ENCODE assay signal across 8 cellular contexts in genomic region chr12:22046968-22047390, GRCh38. TPM values are rescaled to one million over a fixed set of nuclear protein-coding genes. Genes with fewer than 3 reads are reported as not detected.
DNase-seq lines count a peak whose midpoint lies in the region; ATAC-seq and TF ChIP-seq lines count a peak whose summit lies in the region.

No MANE protein-coding gene starts in this region.

- H3K36me3 Mint-ChIP-seq in CD4-positive, alpha-beta memory T cell, result peaks cover 5 to 6% of the 10 kb centered on the region in 2 donors
- peaks cover 2% of the 10 kb centered on the region for H3K36me3 Mint-ChIP-seq in IgD-negative memory B cell
- H3K36me3 Mint-ChIP-seq in chondrocyte (ENCODE audit: low read depth), result no peaks in the 10 kb centered on the region
- peaks cover 0 to 17% (median 0%) of the 10 kb centered on the region in 5 donors for H3K36me3 Mint-ChIP-seq in naive thymus-derived CD4-positive, alpha-beta T cell

- H3K9me3 ChIP-seq in CD4-positive, alpha-beta memory T cell (ENCODE audit: control insufficient read depth in 1 of 2, low read length in 2 of 2), result no peaks in the 10 kb centered on the region
- H3K9me3 ChIP-seq in naive thymus-derived CD4-positive, alpha-beta T cell (ENCODE audit: control insufficient read depth in 2 of 3, low read length in 3 of 3), result no peaks in the 10 kb centered on the region

- H3K9me3 Mint-ChIP-seq in CD4-positive, alpha-beta memory T cell, result no peaks in the 10 kb centered on the region
- H3K9me3 Mint-ChIP-seq in IgD-negative memory B cell (no peaks in the 10 kb centered on the region), chondrocyte (ENCODE audit: low read depth) (no peaks in the 10 kb centered on the region)
- peaks cover 0 to 1% (median 0%) of the 10 kb centered on the region in 11 donors for H3K9me3 Mint-ChIP-seq in naive thymus-derived CD4-positive, alpha-beta T cell

- no peak for TF ChIP-seq CTCF in chondrocyte (IDR thresholded peaks at IDR 0.05)

- H3K4me3 ChIP-seq in CD4-positive, alpha-beta memory T cell (ENCODE audit: low read length in 2 of 2), result peak overlapping the region; percentile 87 to 91
- H3K4me3 ChIP-seq in naive thymus-derived CD4-positive, alpha-beta T cell (ENCODE audit: low read length), result peak overlapping the region; percentile 82

- CTCF ChIA-PET in CD4-positive, alpha-beta memory T cell (lab: Charles Lee; ENCODE audit: partially characterized antibody), result interaction anchor here (0.8 to 2.5 kb wide), 6 partner anchors 10 to 482 kb away, joined by 3 to 7 read pairs (median 3); no protein-coding TSS in a partner anchor
- CTCF ChIA-PET in naive thymus-derived CD4-positive, alpha-beta T cell (lab: Charles Lee), result interaction anchor here (0.6 to 1.5 kb wide), 3 partner anchors 36 to 349 kb away, joined by 3 to 5 read pairs (median 3); no protein-coding TSS in a partner anchor

- DNase-seq in CD4-positive, alpha-beta memory T cell, result no peak
- DNase-seq in chondrocyte (ENCODE audit: low spot score) (no peak), NCI-H2107 (lab: John Stamatoyannopoulos, UW) (no peak), NCI-H2081 treated with DMSO at 0.1 percent for 48 hours (lab: John Stamatoyannopoulos, UW) (no peak)
- DNase-seq in naive thymus-derived CD4-positive, alpha-beta T cell, result no peak
- no peak for DNase-seq in stimulated activated CD4-positive, alpha-beta T cell treated with anti-CD3 and anti-CD28 coated beads, Interleukin-2, amount 100 ng/mL, for 24 hours
- no peak for DNase-seq in activated CD4-positive, CD25-positive, alpha-beta regulatory T cell treated with anti-CD3 and anti-CD28 coated beads, Interleukin-2, amount 50 U/mL, for 72 hours

- peaks cover 35 to 54% (median 42%) of the 10 kb centered on the region in 4 donors for H3K4me1 Mint-ChIP-seq in CD4-positive, alpha-beta memory T cell
- H3K4me1 Mint-ChIP-seq in IgD-negative memory B cell, result peaks cover 6 to 32% (median 22%) of the 10 kb centered on the region in 3 donors
- peaks cover 22% of the 10 kb centered on the region for H3K4me1 Mint-ChIP-seq in chondrocyte (ENCODE audit: low read depth)
- peaks cover 28 to 65% (median 51%) of the 10 kb centered on the region in 7 donors for H3K4me1 Mint-ChIP-seq in naive thymus-derived CD4-positive, alpha-beta T cell

- no peaks in the 10 kb centered on the region for H3K27me3 ChIP-seq in CD4-positive, alpha-beta memory T cell (ENCODE audit: insufficient read depth, low read length)
- no peaks in the 10 kb centered on the region for H3K27me3 ChIP-seq in naive thymus-derived CD4-positive, alpha-beta T cell (ENCODE audit: control insufficient read depth in 2 of 2, insufficient read depth in 2 of 2, low read length in 2 of 2)

- intact Hi-C loops in CD4-positive, alpha-beta memory T cell (cut with micrococcal nuclease), result loop anchor here (1.0 to 5.0 kb wide), 4 partner anchors 288 to 580 kb away; partner anchors contain the start of genes C2CD5, ETNK1, GOLT1B and RECQL
- intact Hi-C loops in naive thymus-derived CD4-positive, alpha-beta T cell (cut with micrococcal nuclease), result loop anchor here (1.0 to 5.0 kb wide), 11 partner anchors 115 to 610 kb away; partner anchors contain the start of genes C2CD5 (in 2 of the 2), ETNK1 (in 2 of the 2), GOLT1B (in 2 of the 2) and LDHB (in 2 of the 2)

- ATAC-seq in naive thymus-derived CD4-positive, alpha-beta T cell, result no peak

- H3K36me3 ChIP-seq in CD4-positive, alpha-beta memory T cell (ENCODE audit: insufficient read depth, low read length), result no peaks in the 10 kb centered on the region
- peaks cover 0 to 6% (median 0%) of the 10 kb centered on the region in 3 experiments for H3K36me3 ChIP-seq in naive thymus-derived CD4-positive, alpha-beta T cell (ENCODE audit: control insufficient read depth in 2 of 3, insufficient read depth in 3 of 3, low read length in 3 of 3)

- peak overlapping the region; percentile 75 for H3K27ac ChIP-seq in CD4-positive, alpha-beta memory T cell (ENCODE audit: low read depth, low read length)
- H3K27ac ChIP-seq in naive thymus-derived CD4-positive, alpha-beta T cell (ENCODE audit: low read depth, low read length), result peak overlapping the region; percentile 82

- peaks cover 35% of the 10 kb centered on the region for H3K4me1 ChIP-seq in CD4-positive, alpha-beta memory T cell (ENCODE audit: insufficient read depth, low read length)
- H3K4me1 ChIP-seq in naive thymus-derived CD4-positive, alpha-beta T cell (ENCODE audit: control insufficient read depth in 2 of 2, insufficient read depth in 2 of 2, low read length in 2 of 2), result peaks cover 10 to 15% of the 10 kb centered on the region in 2 donors

- peak overlapping the region; percentile 90 to 98 (median 96) for H3K4me3 Mint-ChIP-seq in CD4-positive, alpha-beta memory T cell
- H3K4me3 Mint-ChIP-seq in IgD-negative memory B cell (peak overlapping the region; percentile 92 to 99 (median 96)), chondrocyte (ENCODE audit: unreplicated experiment) (peak overlapping the region; percentile 91)
- peak overlapping the region; percentile 80 to 99 (median 94) for H3K4me3 Mint-ChIP-seq in naive thymus-derived CD4-positive, alpha-beta T cell

- peak overlapping the region; percentile 85 to 95 (median 91) for H3K27ac Mint-ChIP-seq in CD4-positive, alpha-beta memory T cell
- H3K27ac Mint-ChIP-seq in IgD-negative memory B cell (peak overlapping the region; percentile 39 to 92 (median 73)), chondrocyte (ENCODE audit: unreplicated experiment) (peak overlapping the region; percentile 91)
- peak overlapping the region; percentile 35 to 95 (median 89) for H3K27ac Mint-ChIP-seq in naive thymus-derived CD4-positive, alpha-beta T cell

- POLR2A ChIA-PET in CD4-positive, alpha-beta memory T cell (lab: Charles Lee; ENCODE audit: partially characterized antibody), result interaction anchor here (1.5 to 2.6 kb wide), 4 partner anchors 10 to 497 kb away, joined by 6 to 16 read pairs (median 11); partner anchors contain the start of genes C2CD5 and LDHB
- POLR2A ChIA-PET in naive thymus-derived CD4-positive, alpha-beta T cell (lab: Charles Lee), result interaction anchor here (0.9 to 1.6 kb wide), 7 partner anchors 9 to 579 kb away, joined by 3 to 5 read pairs (median 4); partner anchors contain the start of genes C2CD5, ETNK1 and LDHB

- no peaks in the 10 kb centered on the region for H3K27me3 Mint-ChIP-seq in CD4-positive, alpha-beta memory T cell
- H3K27me3 Mint-ChIP-seq in IgD-negative memory B cell, result no peaks in the 10 kb centered on the region
- H3K27me3 Mint-ChIP-seq in chondrocyte (ENCODE audit: low read depth), result no peaks in the 10 kb centered on the region
- no peaks in the 10 kb centered on the region for H3K27me3 Mint-ChIP-seq in naive thymus-derived CD4-positive, alpha-beta T cell

RNA-seq across cellular contexts. Expression of gene CMAS, which starts 1.0 kb away (rescaled TPM):
- 10 to 100 TPM; 20.1 to 20.3 TPM for total RNA-seq in CD4-positive, alpha-beta memory T cell
- polyA plus RNA-seq in CD4-positive, alpha-beta memory T cell, result 10 to 100 TPM; 45.0 to 54.0 TPM
- polyA plus RNA-seq in IgD-negative memory B cell, result 25.4 TPM
- 26.1 to 28.5 TPM (median 27.0 TPM) in 3 replicates for total RNA-seq in chondrocyte
- total RNA-seq in naive thymus-derived CD4-positive, alpha-beta T cell, result 10 to 100 TPM; 10.1 to 33.6 (median 19.4) TPM
- 10 to 100 TPM; 29.1 to 33.8 TPM for polyA plus RNA-seq in naive thymus-derived CD4-positive, alpha-beta T cell
